8 cellular contexts compared by ENCODE assay signal in the genomic region with DNA sequence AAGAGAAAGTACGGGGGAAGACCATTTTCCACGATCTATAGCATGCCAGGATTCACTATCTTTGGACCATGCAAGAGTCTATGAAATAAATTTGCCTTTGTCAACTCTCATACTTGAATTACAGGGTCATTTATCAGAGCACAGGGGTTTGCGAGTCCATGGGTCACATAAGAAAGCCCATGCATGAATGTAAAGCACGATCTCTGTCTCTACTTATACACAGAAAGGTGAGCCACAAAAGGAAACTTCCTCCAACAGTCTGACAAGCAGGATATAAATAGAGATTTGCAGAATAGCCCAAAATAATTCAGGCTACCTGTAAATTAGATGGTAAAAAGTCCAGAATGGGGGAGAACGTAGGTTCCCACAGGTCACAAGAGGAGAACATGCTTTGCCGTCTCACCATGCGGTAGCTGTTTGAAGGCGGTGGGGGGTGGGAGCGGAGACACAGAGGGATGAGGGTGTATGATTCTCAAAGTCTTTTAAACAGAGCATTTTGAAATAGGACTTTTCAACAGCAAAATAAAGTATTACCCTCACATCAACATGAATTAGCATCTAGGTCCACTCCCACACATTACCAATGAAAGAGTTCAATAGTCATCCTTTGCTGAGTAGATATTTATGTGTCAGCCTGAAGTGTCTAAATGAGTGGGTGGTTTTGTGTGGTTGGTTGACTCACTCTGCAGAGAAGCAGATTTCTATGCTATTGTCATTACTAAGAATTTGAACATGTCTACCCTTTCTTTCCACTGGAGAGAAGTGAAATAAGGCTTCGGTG.
A peak's percentile ranks its signal among the peaks of the same experiment; 100 is the strongest.
DNase-seq lines count a peak whose midpoint lies in the region; ATAC-seq and TF ChIP-seq lines count a peak whose summit lies in the region.

No MANE protein-coding gene starts in this region.

- DNase-seq in GM10248 (ENCODE audit: extremely low spot score), result peak; percentile 67
- DNase-seq in HS-5 (ENCODE audit: low read depth), result peak; percentile 59
- peak; percentile 55 for DNase-seq in fibroblast of peridontal ligament (ENCODE audit: extremely low read depth)
- DNase-seq in NOMO-1 treated with DMSO at 0.1 percent for 48 hours (lab: John Stamatoyannopoulos, UW; ENCODE audit: unreplicated experiment), result no peak
- no peak for DNase-seq in left ventricle myocardium superior
- no peak for DNase-seq in NCI-H2107 (lab: John Stamatoyannopoulos, UW)
- DNase-seq in effector CD8-positive, alpha-beta T cell (lab: John Stamatoyannopoulos, UW), result no peak

- intact Hi-C loops in left ventricle myocardium superior (cut with micrococcal nuclease), result no loop called here

- TF ChIP-seq CTCF in GM10248 (IDR thresholded peaks at IDR 0.05; ENCODE audit: control extremely low read depth, extremely low read depth, low read depth, missing control alignments), result no peak

- POLR2A ChIA-PET in GM10248 (lab: Yijun Ruan, JAX), result no interaction called here

- ATAC-seq in GM21423 (IDR thresholded peaks at IDR 0.05; ENCODE audit: unreplicated experiment) (peak; percentile 64), left ventricle myocardium superior (no peak)

- CTCF ChIA-PET in GM10248 (lab: Yijun Ruan, JAX), result interaction anchor here (0.8 to 3.5 kb wide), 6 partner anchors 12 to 124 kb away, joined by 3 to 10 read pairs (median 4); no protein-coding TSS in a partner anchor

Comparison
In these comparisons a context has a peak if more than half of its experiments do, and no peak if none do; other contexts are left out.
1. DNase-seq: peak in GM10248 (single experiment), HS-5 (single experiment) and fibroblast of peridontal ligament (single experiment); none in NOMO-1 treated with DMSO at 0.1 percent for 48 hours (single experiment), left ventricle myocardium superior (single experiment), NCI-H2107 (single experiment) and effector CD8-positive, alpha-beta T cell (single experiment).